In the genomic region with DNA sequence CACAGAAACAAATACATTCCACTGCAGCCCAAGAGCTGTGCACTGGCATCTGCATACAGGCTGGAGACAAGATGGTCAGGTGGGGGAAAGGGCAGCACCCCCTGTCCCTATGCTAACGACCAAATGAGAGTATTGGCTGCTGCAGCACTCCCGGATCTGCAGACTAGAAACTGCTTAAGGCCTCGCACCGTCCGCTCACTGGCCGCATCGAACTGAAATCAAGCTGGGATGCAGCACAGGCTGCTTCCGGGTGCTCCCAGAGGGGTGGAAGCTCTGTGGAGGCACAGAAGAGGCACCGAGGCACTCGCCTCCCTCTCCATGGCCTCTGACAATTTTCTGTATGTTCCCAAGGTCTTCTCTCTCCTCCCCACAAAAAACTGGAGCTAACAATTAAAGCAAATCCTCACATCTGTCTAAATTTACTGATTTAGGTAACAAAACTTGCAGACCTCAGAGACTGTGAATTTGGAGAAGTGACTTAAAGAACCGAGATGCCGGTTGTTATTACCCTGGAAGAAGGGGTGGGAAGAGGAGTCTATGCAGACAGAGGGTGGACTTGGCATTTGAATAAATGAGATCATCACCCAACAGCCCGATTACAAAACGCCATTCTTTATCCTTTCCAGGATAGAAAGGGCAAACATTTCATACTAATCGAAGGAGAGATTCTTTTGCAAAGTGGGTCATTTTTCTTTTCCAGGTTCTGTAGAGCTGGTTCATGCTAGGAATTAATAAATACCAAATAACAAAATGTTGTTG, we compare ENCODE assay signal across 20 cellular contexts.
"Had no signal": no experiment of that assay in that cellular context is flagged by ENCODE, and none has a peak within 500 bp of the region (broad histone marks: within the 10 kb centered on the region; RNA-seq: fewer than 3 reads in every experiment).

No MANE protein-coding gene starts in this region.

- H3K4me1 Mint-ChIP-seq: naive B cell, neural crest cell, T-helper 17 cell had no signal

- H3K9me3 Mint-ChIP-seq: activated CD4-positive, alpha-beta memory T cell treated with anti-CD3 and anti-CD28 coated beads for 36 hours; activated T-cell treated with anti-CD3 and anti-CD28 coated beads, Interleukin-2, amount 50 U/mL, for 72 hours; dendritic cell treated with granulocyte-macrophage colony-stimulating factor and Interleukin-4, amounts not matched to agents 40 ng/mL and 50 ng/mL, for 4 days; neural crest cell had no signal

- H3K36me3 ChIP-seq: cardiac muscle cell, thyroid gland, upper lobe of right lung had no signal

- H3K9me3 ChIP-seq: body of pancreas, thyroid gland, upper lobe of right lung had no signal

- DNase-seq: activated CD4-positive, alpha-beta memory T cell treated with anti-CD3 and anti-CD28 coated beads for 36 hours; activated CD4-positive, alpha-beta T cell treated with anti-CD3 and anti-CD28 coated beads for 48 hours; activated effector memory CD4-positive, alpha-beta T cell treated with Interleukin-2 at 50 U/mL for 16 hours; activated naive CD4-positive, alpha-beta T cell treated with anti-CD3 and anti-CD28 coated beads for 36 hours; activated T-cell treated with anti-CD3 and anti-CD28 coated beads, Interleukin-2, amount 50 U/mL, for 72 hours; body of pancreas; effector CD8-positive, alpha-beta T cell; foreskin melanocyte; left cardiac atrium; mesenchymal stem cell; naive B cell; stimulated activated CD4-positive, alpha-beta T cell treated with anti-CD3 and anti-CD28 coated beads, Interleukin-4, amount 100 ng/mL, for 1 hour; stimulated activated naive CD4-positive, alpha-beta T cell; SW 1271; T-helper 17 cell; thyroid gland; upper lobe of right lung had no signal

- H3K4me3 ChIP-seq: body of pancreas, cardiac muscle cell, thyroid gland, upper lobe of right lung had no signal

- H3K27ac ChIP-seq: body of pancreas, cardiac muscle cell, thyroid gland, upper lobe of right lung had no signal

- ATAC-seq: activated T-cell treated with anti-CD3 and anti-CD28 coated beads, Interleukin-2, amount 50 U/mL, for 72 hours; body of pancreas; left cardiac atrium; T-helper 17 cell; upper lobe of right lung had no signal

- H3K27me3 Mint-ChIP-seq: activated CD4-positive, alpha-beta memory T cell treated with anti-CD3 and anti-CD28 coated beads for 36 hours; dendritic cell treated with granulocyte-macrophage colony-stimulating factor and Interleukin-4, amounts not matched to agents 40 ng/mL and 50 ng/mL, for 4 days; naive B cell; T-helper 17 cell had no signal

- H3K4me1 ChIP-seq: body of pancreas, thyroid gland, upper lobe of right lung had no signal

- H3K4me3 Mint-ChIP-seq: activated CD4-positive, alpha-beta memory T cell treated with anti-CD3 and anti-CD28 coated beads for 36 hours; activated naive CD4-positive, alpha-beta T cell treated with anti-CD3 and anti-CD28 coated beads for 36 hours; activated T-cell treated with anti-CD3 and anti-CD28 coated beads, Interleukin-2, amount 50 U/mL, for 72 hours; dendritic cell treated with granulocyte-macrophage colony-stimulating factor and Interleukin-4, amounts not matched to agents 40 ng/mL and 50 ng/mL, for 4 days; naive B cell; neural crest cell; T-helper 17 cell had no signal

- H3K27ac Mint-ChIP-seq: activated CD4-positive, alpha-beta memory T cell treated with anti-CD3 and anti-CD28 coated beads for 36 hours; activated naive CD4-positive, alpha-beta T cell treated with anti-CD3 and anti-CD28 coated beads for 36 hours; activated T-cell treated with anti-CD3 and anti-CD28 coated beads, Interleukin-2, amount 50 U/mL, for 72 hours; dendritic cell treated with granulocyte-macrophage colony-stimulating factor and Interleukin-4, amounts not matched to agents 40 ng/mL and 50 ng/mL, for 4 days; T-helper 17 cell had no signal

- H3K36me3 Mint-ChIP-seq: activated CD4-positive, alpha-beta memory T cell treated with anti-CD3 and anti-CD28 coated beads for 36 hours; naive B cell had no signal

- H3K27me3 ChIP-seq: body of pancreas, cardiac muscle cell, thyroid gland, upper lobe of right lung had no signal
